8 cellular contexts compared by ENCODE assay signal in genomic region chr3:32143849-32144757, GRCh38. TPM values are rescaled to one million over a fixed set of nuclear protein-coding genes. Genes with fewer than 3 reads are reported as not detected.
DNase-seq lines count a peak whose midpoint lies in the region; ATAC-seq and TF ChIP-seq lines count a peak whose summit lies in the region.

No MANE protein-coding gene starts in this region.

- no peaks in the 10 kb centered on the region for H3K9me3 Mint-ChIP-seq in activated naive CD8-positive, alpha-beta T cell treated with anti-CD3 and anti-CD28 coated beads, Interleukin-2, amount 50 U/mL, for 24 hours

- H3K9me3 ChIP-seq in SJCRH30 (replicated peaks) (no peaks in the 10 kb centered on the region), sigmoid colon (no peaks in the 10 kb centered on the region)

- TF ChIP-seq CTCF in sigmoid colon (IDR thresholded peaks at IDR 0.05) = peak; percentile 67 to 82 (median 80)

- TF ChIP-seq POLR2A in sigmoid colon (IDR thresholded peaks at IDR 0.05) = no peak

- no peak for TF ChIP-seq EP300 in sigmoid colon (IDR thresholded peaks at IDR 0.05)

- H3K4me1 ChIP-seq in SJCRH30 = no peaks in the 10 kb centered on the region
- H3K4me1 ChIP-seq in sigmoid colon = peaks cover 0 to 4% (median 0%) of the 10 kb centered on the region in 4 donors

- WGBS in sigmoid colon, 2 donors = 64 to 66% methylated on average over 11 of the region's 11 CpGs

- H3K36me3 Mint-ChIP-seq in activated naive CD8-positive, alpha-beta T cell treated with anti-CD3 and anti-CD28 coated beads, Interleukin-2, amount 50 U/mL, for 24 hours (ENCODE audit: low read depth) = peaks cover 12% of the 10 kb centered on the region

- H3K4me3 ChIP-seq in SJCRH30 = no peak overlapping the region
- H3K4me3 ChIP-seq in sigmoid colon = no peak overlapping the region

- peaks cover 4% of the 10 kb centered on the region for H3K4me1 Mint-ChIP-seq in activated naive CD8-positive, alpha-beta T cell treated with anti-CD3 and anti-CD28 coated beads, Interleukin-2, amount 50 U/mL, for 24 hours

- H3K4me3 Mint-ChIP-seq in activated naive CD8-positive, alpha-beta T cell treated with anti-CD3 and anti-CD28 coated beads, Interleukin-2, amount 50 U/mL, for 24 hours = no peak overlapping the region

- H3K36me3 ChIP-seq in SJCRH30 (no peaks in the 10 kb centered on the region), sigmoid colon (peaks cover 0 to 44% (median 9%) of the 10 kb centered on the region in 4 donors)

- no peaks in the 10 kb centered on the region for H3K27me3 Mint-ChIP-seq in activated naive CD8-positive, alpha-beta T cell treated with anti-CD3 and anti-CD28 coated beads, Interleukin-2, amount 50 U/mL, for 24 hours

- peak; percentile 48 for ATAC-seq in GM21381 (IDR thresholded peaks at IDR 0.05; ENCODE audit: unreplicated experiment)
- no peak for ATAC-seq in activated naive CD8-positive, alpha-beta T cell treated with anti-CD3 and anti-CD28 coated beads, Interleukin-2, amount 50 U/mL, for 24 hours
- ATAC-seq in left cardiac atrium = peak; percentile 82 to 85

- no peaks in the 10 kb centered on the region for H3K27me3 ChIP-seq in SJCRH30
- H3K27me3 ChIP-seq in sigmoid colon = no peaks in the 10 kb centered on the region

- no peak overlapping the region for H3K27ac Mint-ChIP-seq in activated naive CD8-positive, alpha-beta T cell treated with anti-CD3 and anti-CD28 coated beads, Interleukin-2, amount 50 U/mL, for 24 hours

- no peak overlapping the region for H3K27ac ChIP-seq in SJCRH30
- H3K27ac ChIP-seq in sigmoid colon = no peak overlapping the region

- DNase-seq in D341Med (ENCODE audit: low spot score) = peak; percentile 81
- peak; percentile 78 for DNase-seq in M059J (ENCODE audit: low read depth)
- peak; percentile 61 to 82 for DNase-seq in SJCRH30
- peak; percentile 38 for DNase-seq in activated naive CD8-positive, alpha-beta T cell treated with anti-CD3 and anti-CD28 coated beads, Interleukin-2, amount 50 U/mL, for 24 hours
- no peak for DNase-seq in left cardiac atrium
- DNase-seq in sigmoid colon = no peak
- no peak for DNase-seq in effector CD8-positive, alpha-beta T cell (lab: John Stamatoyannopoulos, UW)

- intact Hi-C loops in left cardiac atrium (cut with DNase I) = loop anchor here in 1 of 2 donors (5.0 kb wide), 1 partner anchor 37 kb away; the partner anchor contains the start of gene GPD1L
- intact Hi-C loops in sigmoid colon (cut with DNase I) = loop anchor here (1.0 to 10.0 kb wide), 3 partner anchors 37 to 609 kb away; partner anchors contain the start of genes GPD1L and STT3B

RNA-seq across cellular contexts. Expression of gene GPD1L, which starts 37.7 kb away (rescaled TPM):
- 3.1 and 14.5 TPM in 2 replicates for total RNA-seq in M059J (2014; rRNA removed; shearing (Covaris generic))
- total RNA-seq in SJCRH30 (2014; rRNA removed; shearing (Covaris generic)) = 4.8 and 5.4 TPM in 2 replicates
- total RNA-seq in left cardiac atrium = 100 to 1,000 TPM; 177 to 253 TPM
- 10 to 100 TPM; 39.1 to 67.8 (median 53.2) TPM for total RNA-seq in sigmoid colon
- 10 to 100 TPM; 39.6 to 54.1 (median 42.6) TPM for polyA plus RNA-seq in sigmoid colon

Comparison
In these comparisons a context has a peak if more than half of its experiments do, and no peak if none do; other contexts are left out.
1. DNase-seq: peak in D341Med (single experiment), M059J (single experiment), SJCRH30 (2 of 2) and activated naive CD8-positive, alpha-beta T cell treated with anti-CD3 and anti-CD28 coated beads, Interleukin-2, amount 50 U/mL, for 24 hours (single experiment); none in left cardiac atrium (single experiment), sigmoid colon (single experiment) and effector CD8-positive, alpha-beta T cell (single experiment).